In the genomic region with DNA sequence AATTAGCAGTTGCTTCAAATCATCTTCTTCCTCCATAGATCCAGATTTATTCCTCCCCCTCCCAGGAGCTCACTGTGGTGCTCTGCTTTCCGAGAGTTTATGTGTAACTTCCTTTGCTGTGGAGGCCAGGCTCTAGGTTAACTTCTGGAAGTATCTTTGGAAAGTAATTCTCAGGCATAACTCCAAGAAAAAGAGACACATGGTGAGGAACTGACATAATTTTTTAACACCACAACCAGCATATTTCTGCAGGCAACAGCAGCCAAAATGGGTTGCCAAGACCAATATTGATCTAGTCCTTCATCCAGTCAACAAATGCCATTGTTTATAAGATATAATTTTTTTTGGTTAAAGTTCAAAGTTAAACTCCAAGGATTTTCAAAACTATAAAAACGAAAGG, we compare ENCODE assay signal across 14 cellular contexts.
DNase-seq lines count a peak whose midpoint lies in the region; ATAC-seq, FAIRE-seq and TF ChIP-seq lines count a peak whose summit lies in the region.
"Had no signal": no experiment of that assay in that cellular context is flagged by ENCODE, and none has a peak within 500 bp of the region (broad histone marks: within the 10 kb centered on the region; RNA-seq: fewer than 3 reads in every experiment).

No MANE protein-coding gene starts in this region.

- no peak overlapping the region for H3K4me3 Mint-ChIP-seq in MCF 10A (ENCODE audit: unreplicated experiment)
- H3K4me3 Mint-ChIP-seq in endothelial cell (ENCODE audit: unreplicated experiment) = no peak overlapping the region
- H3K4me3 Mint-ChIP-seq: activated CD4-positive, alpha-beta T cell treated with anti-CD3 and anti-CD28 coated beads for 36 hours; activated naive CD4-positive, alpha-beta T cell treated with anti-CD3 and anti-CD28 coated beads, Interleukin-2, amount 50 U/mL, for 24 hours; stimulated activated naive CD8-positive, alpha-beta T cell treated with anti-CD3 and anti-CD28 coated beads, Interleukin-15, amount 100 ng/mL, for 72 hours had no signal

- H3K9me3 Mint-ChIP-seq in MCF 10A (ENCODE audit: unreplicated experiment) (no peaks in the 10 kb centered on the region), endothelial cell (ENCODE audit: unreplicated experiment) (no peaks in the 10 kb centered on the region)
- H3K9me3 Mint-ChIP-seq: activated naive CD4-positive, alpha-beta T cell treated with anti-CD3 and anti-CD28 coated beads, Interleukin-2, amount 50 U/mL, for 24 hours had no signal

- no peaks in the 10 kb centered on the region for H3K27me3 ChIP-seq in breast epithelium
- peaks cover 0 to 11% (median 0%) of the 10 kb centered on the region in 45 donors for H3K27me3 ChIP-seq in dorsolateral prefrontal cortex
- H3K27me3 ChIP-seq in aorta (ENCODE audit: control insufficient read depth in 1 of 2, insufficient read depth in 2 of 2, low read length in 1 of 2) = no peaks in the 10 kb centered on the region

- H3K27me3 Mint-ChIP-seq in MCF 10A (ENCODE audit: insufficient read depth, unreplicated experiment) (peaks cover 31% of the 10 kb centered on the region), endothelial cell (ENCODE audit: unreplicated experiment) (peaks cover 2% of the 10 kb centered on the region)

- peaks cover 15% of the 10 kb centered on the region for H3K4me1 Mint-ChIP-seq in MCF 10A (ENCODE audit: insufficient read depth, unreplicated experiment)
- no peaks in the 10 kb centered on the region for H3K4me1 Mint-ChIP-seq in endothelial cell (ENCODE audit: unreplicated experiment)

- H3K9me3 ChIP-seq in breast epithelium (no peaks in the 10 kb centered on the region), aorta (ENCODE audit: control insufficient read depth, low read length) (no peaks in the 10 kb centered on the region)

- 2 to 4% methylated on average over 2 of the region's 2 CpGs for WGBS in aorta, 2 donors

- no peak for TF ChIP-seq POLR2A in breast epithelium (IDR thresholded peaks at IDR 0.05)

- peak; percentile 74 for DNase-seq in MCF 10A (ENCODE audit: unreplicated experiment)
- DNase-seq in breast epithelium (ENCODE audit: low spot score in 2 of 2) = no peak
- DNase-seq in dorsolateral prefrontal cortex = no peak
- peak; percentile 31 for DNase-seq in mucosa of gallbladder (ENCODE audit: low spot score)
- no peak for DNase-seq in aorta
- DNase-seq in iPS-NIHi7 (ENCODE audit: extremely low spot score) = no peak
- no peak for DNase-seq in endothelial cell (ENCODE audit: low spot score)
- DNase-seq in GM19239 (ENCODE audit: insufficient read length, low spot score) = no peak
- DNase-seq: activated CD4-positive, alpha-beta T cell treated with anti-CD3 and anti-CD28 coated beads for 36 hours; GF-D8; stimulated activated naive CD8-positive, alpha-beta T cell treated with anti-CD3 and anti-CD28 coated beads, Interleukin-15, amount 100 ng/mL, for 72 hours had no signal

- ATAC-seq in aorta (ENCODE audit: low FRiP score) = peak; percentile 90
- ATAC-seq: activated CD4-positive, alpha-beta T cell treated with anti-CD3 and anti-CD28 coated beads for 36 hours; stimulated activated naive CD8-positive, alpha-beta T cell treated with anti-CD3 and anti-CD28 coated beads, Interleukin-15, amount 100 ng/mL, for 72 hours had no signal

- no peaks in the 10 kb centered on the region for H3K36me3 Mint-ChIP-seq in MCF 10A (ENCODE audit: insufficient read depth, unreplicated experiment)
- H3K36me3 Mint-ChIP-seq in endothelial cell (ENCODE audit: low read depth, unreplicated experiment) = no peaks in the 10 kb centered on the region
- H3K36me3 Mint-ChIP-seq: activated naive CD4-positive, alpha-beta T cell treated with anti-CD3 and anti-CD28 coated beads, Interleukin-2, amount 50 U/mL, for 24 hours had no signal

- H3K36me3 ChIP-seq in breast epithelium (no peaks in the 10 kb centered on the region), aorta (ENCODE audit: control insufficient read depth in 1 of 2, insufficient read depth in 2 of 2, low read length in 1 of 2) (no peaks in the 10 kb centered on the region)

- BruUV-seq in MCF 10A (replicated peaks; lab: Mats Ljungman, UMichigan) = no TSS peak

- intact Hi-C loops in MCF 10A (cut with micrococcal nuclease) = no loop called here
- intact Hi-C loops in breast epithelium (cut with DNase I; ENCODE audit: low total_unique reads) = no loop called here
- intact Hi-C loops in dorsolateral prefrontal cortex (cut with DNase I) = loop anchor here in 1 of 2 donors (10.0 kb wide), 1 partner anchor 108 kb away; no protein-coding TSS in a partner anchor
- intact Hi-C loops in aorta (cut with DNase I) = loop anchor here (10.0 kb wide), 2 partner anchors 118 to 182 kb away; a partner anchor contains a TSS

- CTCF ChIA-PET in MCF 10A (lab: Yijun Ruan, JAX) = no interaction called here

- H3K4me3 ChIP-seq in breast epithelium = no peak overlapping the region
- no peak overlapping the region for H3K4me3 ChIP-seq in dorsolateral prefrontal cortex
- H3K4me3 ChIP-seq in aorta (ENCODE audit: low read length in 2 of 2) = no peak overlapping the region

- POLR2A ChIA-PET in MCF 10A (lab: Yijun Ruan, JAX) = no interaction called here

- TF ChIP-seq CTCF in MCF 10A (IDR thresholded peaks at IDR 0.05; ENCODE audit: unreplicated experiment) (no peak), breast epithelium (IDR thresholded peaks at IDR 0.05) (no peak), dorsolateral prefrontal cortex (IDR thresholded peaks at IDR 0.05 in 54 of 56, conservative IDR thresholded peaks at IDR 0.05 in 2 of 56; ENCODE audit: low read depth in 1 of 56, partially characterized antibody in 56 of 56) (no peak), endothelial cell (IDR thresholded peaks at IDR 0.05; ENCODE audit: unreplicated experiment) (no peak)

- H3K27ac Mint-ChIP-seq in MCF 10A (ENCODE audit: low read depth, unreplicated experiment) = no peak overlapping the region
- H3K27ac Mint-ChIP-seq in endothelial cell (ENCODE audit: unreplicated experiment) = no peak overlapping the region
- H3K27ac Mint-ChIP-seq: activated CD4-positive, alpha-beta T cell treated with anti-CD3 and anti-CD28 coated beads for 36 hours; activated naive CD4-positive, alpha-beta T cell treated with anti-CD3 and anti-CD28 coated beads, Interleukin-2, amount 50 U/mL, for 24 hours; stimulated activated naive CD8-positive, alpha-beta T cell treated with anti-CD3 and anti-CD28 coated beads, Interleukin-15, amount 100 ng/mL, for 72 hours had no signal

- H3K4me1 ChIP-seq in breast epithelium (peaks cover 0 to 11% of the 10 kb centered on the region in 2 donors), aorta (ENCODE audit: control insufficient read depth in 1 of 2, insufficient read depth in 2 of 2, low read length in 2 of 2) (peaks cover 0 to 4% of the 10 kb centered on the region in 2 donors)

- peak overlapping the region in 1 of 2 donors; percentile 13 for H3K27ac ChIP-seq in breast epithelium
- peak overlapping the region in 54 of 59 donors; percentile 11 to 100 (median 96) for H3K27ac ChIP-seq in dorsolateral prefrontal cortex
- H3K27ac ChIP-seq in aorta (ENCODE audit: low read depth in 1 of 2, low read length in 2 of 2) = peak overlapping the region in 1 of 2 donors; percentile 12
- H3K27ac ChIP-seq: RWPE1 had no signal

- FAIRE-seq in GM19239 (lab: Jason Lieb, UNC) = no peak
- FAIRE-seq: A204.1 had no signal

Comparison
In these comparisons a context has a peak if more than half of its experiments do, and no peak if none do; other contexts are left out.
1. DNase-seq: peak in MCF 10A (single experiment) and mucosa of gallbladder (single experiment); none in breast epithelium (0 of 2), dorsolateral prefrontal cortex (0 of 10), aorta (0 of 2), iPS-NIHi7 (single experiment), endothelial cell (single experiment) and GM19239 (single experiment).
2. intact Hi-C loops: an anchor here in aorta (10.0 kb wide); none called in MCF 10A and breast epithelium.